Comparison of ENCODE assay signal across 8 cellular contexts in genomic region chr5:54895816-54896341, GRCh38.
DNase-seq lines count a peak whose midpoint lies in the region; ATAC-seq and TF ChIP-seq lines count a peak whose summit lies in the region.

No MANE protein-coding gene starts in this region.

- peaks cover 24 to 30% of the 10 kb centered on the region in 2 donors for H3K27me3 Mint-ChIP-seq in CD4-positive, alpha-beta memory T cell

- peak; percentile 72 for TF ChIP-seq CTCF in osteoblast (IDR thresholded peaks at IDR 0.05; ENCODE audit: extremely low read depth, low read depth, low read length)

- no peaks in the 10 kb centered on the region for H3K36me3 ChIP-seq in CD4-positive, alpha-beta memory T cell (ENCODE audit: insufficient read depth, low read length)
- H3K36me3 ChIP-seq in H7 (replicated peaks; ENCODE audit: control insufficient read depth, insufficient read depth, low read length) (no peaks in the 10 kb centered on the region), osteoblast (ENCODE audit: insufficient read depth, low read length) (no peaks in the 10 kb centered on the region)

- POLR2A ChIA-PET in CD4-positive, alpha-beta memory T cell (lab: Charles Lee; ENCODE audit: partially characterized antibody): interaction anchor here (0.6 to 0.7 kb wide), 2 partner anchors 179 to 1878 kb away, joined by 3 read pairs; no protein-coding TSS in a partner anchor

- TF ChIP-seq POLR2A in erythroblast (IDR thresholded peaks at IDR 0.05; ENCODE audit: low read length): no peak

- intact Hi-C loops in CD4-positive, alpha-beta memory T cell (cut with micrococcal nuclease): no loop called here

- H3K79me2 ChIP-seq in osteoblast (ENCODE audit: insufficient read depth, low read length): no peaks in the 10 kb centered on the region

- H4K20me1 ChIP-seq in osteoblast (ENCODE audit: insufficient read depth, low read length): no peaks in the 10 kb centered on the region

- peak overlapping the region; percentile 23 to 79 (median 70) for H3K4me3 Mint-ChIP-seq in CD4-positive, alpha-beta memory T cell

- CTCF ChIA-PET in CD4-positive, alpha-beta memory T cell (lab: Charles Lee; ENCODE audit: partially characterized antibody): interaction anchor here (0.7 to 2.4 kb wide), 9 partner anchors 8 to 380 kb away, joined by 3 to 15 read pairs (median 4); no protein-coding TSS in a partner anchor

- DNase-seq in CD4-positive, alpha-beta memory T cell: no peak
- DNase-seq in H7: peak; percentile 19
- DNase-seq in RKO (ENCODE audit: low spot score): peak; percentile 39
- DNase-seq in erythroblast (lab: John Stamatoyannopoulos, UW): peak; percentile 4 to 18
- no peak for DNase-seq in osteoblast (ENCODE audit: insufficient read length, low spot score, missing footprints)
- no peak for DNase-seq in stimulated activated naive CD4-positive, alpha-beta T cell treated with Interleukin-2 at 50 U/mL for 16 hours (lab: John Stamatoyannopoulos, UW)
- no peak for DNase-seq in stimulated activated CD4-positive, alpha-beta T cell treated with anti-CD3 and anti-CD28 coated beads, Interleukin-15, amount 100 ng/mL, for 24 hours

- H3K9me3 ChIP-seq in CD4-positive, alpha-beta memory T cell (ENCODE audit: control insufficient read depth in 1 of 2, low read length in 2 of 2): no peaks in the 10 kb centered on the region
- H3K9me3 ChIP-seq in osteoblast (ENCODE audit: low read depth, low read length): no peaks in the 10 kb centered on the region

- no peaks in the 10 kb centered on the region for H3K27me3 ChIP-seq in CD4-positive, alpha-beta memory T cell (ENCODE audit: insufficient read depth, low read length)
- H3K27me3 ChIP-seq in H7 (ENCODE audit: control insufficient read depth, insufficient read depth, low read length) (no peaks in the 10 kb centered on the region), osteoblast (ENCODE audit: insufficient read depth, low read length) (peaks cover 22% of the 10 kb centered on the region)

- H3K4me1 Mint-ChIP-seq in CD4-positive, alpha-beta memory T cell: peaks cover 1 to 5% (median 4%) of the 10 kb centered on the region in 4 donors

- no peaks in the 10 kb centered on the region for H3K9me3 Mint-ChIP-seq in CD4-positive, alpha-beta memory T cell

- peak overlapping the region; percentile 53 for H2AFZ ChIP-seq in osteoblast (ENCODE audit: low read length)

- no peaks in the 10 kb centered on the region for H3K4me1 ChIP-seq in CD4-positive, alpha-beta memory T cell (ENCODE audit: insufficient read depth, low read length)
- H3K4me1 ChIP-seq in osteoblast (ENCODE audit: insufficient read depth, low read length): peaks cover 7% of the 10 kb centered on the region

- H3K36me3 Mint-ChIP-seq in CD4-positive, alpha-beta memory T cell: no peaks in the 10 kb centered on the region

- ATAC-seq in GM18502 (IDR thresholded peaks at IDR 0.05; ENCODE audit: poor library complexity, unreplicated experiment): no peak

- no peak overlapping the region for H3K27ac ChIP-seq in CD4-positive, alpha-beta memory T cell (ENCODE audit: low read depth, low read length)
- H3K27ac ChIP-seq in osteoblast (ENCODE audit: low read depth, low read length): no peak overlapping the region

- H3K27ac Mint-ChIP-seq in CD4-positive, alpha-beta memory T cell: peak overlapping the region in 2 of 7 donors; percentile 6 to 34

- peak overlapping the region; percentile 26 for H3K4me2 ChIP-seq in osteoblast (ENCODE audit: insufficient read depth, low read length)

- no peak overlapping the region for H3K4me3 ChIP-seq in CD4-positive, alpha-beta memory T cell (ENCODE audit: low read length in 2 of 2)
- H3K4me3 ChIP-seq in H7 (ENCODE audit: insufficient read depth, low read depth, low read length) (no peak overlapping the region), osteoblast (ENCODE audit: insufficient read depth, low read length) (no peak overlapping the region)

Comparison
In these comparisons a context has a peak if more than half of its experiments do, and no peak if none do; other contexts are left out.
1. DNase-seq: peak in H7 (single experiment), RKO (single experiment) and erythroblast (2 of 2); none in CD4-positive, alpha-beta memory T cell (0 of 5), osteoblast (single experiment), stimulated activated naive CD4-positive, alpha-beta T cell treated with Interleukin-2 at 50 U/mL for 16 hours (single experiment) and stimulated activated CD4-positive, alpha-beta T cell treated with anti-CD3 and anti-CD28 coated beads, Interleukin-15, amount 100 ng/mL, for 24 hours (single experiment).